In the genomic region with DNA sequence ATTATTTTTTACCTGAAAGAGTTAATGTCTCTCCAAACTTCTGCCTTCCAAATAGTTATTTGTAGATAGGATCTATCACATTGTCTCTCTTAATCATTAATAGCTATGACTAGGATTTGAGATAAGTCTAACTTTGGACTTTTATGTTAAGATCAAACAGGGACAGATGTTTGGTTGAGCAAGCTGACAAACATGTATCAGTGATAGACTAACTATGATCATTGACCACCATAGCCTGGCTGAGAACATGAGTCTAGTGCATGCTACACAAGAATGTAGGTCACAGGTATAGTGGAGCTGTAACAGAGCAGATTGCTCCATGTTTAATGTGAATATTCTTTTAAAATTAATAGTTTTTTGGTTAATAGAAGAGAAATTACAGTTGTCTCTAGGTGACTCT, we compare ENCODE assay signal across 1 cellular context. TPM values are rescaled to one million over a fixed set of nuclear protein-coding genes. Genes with fewer than 3 reads are reported as not detected.
"Had no signal": no experiment of that assay in that cellular context is flagged by ENCODE, and none has a peak within 500 bp of the region (broad histone marks: within the 10 kb centered on the region; RNA-seq: fewer than 3 reads in every experiment).

No MANE protein-coding gene starts in this region.

RNA-seq across cellular contexts. Expression of gene SYT15B, which starts 52.0 kb away (rescaled TPM):
- total RNA-seq: G401 had no signal
